14 cellular contexts compared by ENCODE assay signal in genomic region chr18:58222439-58223125, GRCh38.
DNase-seq lines count a peak whose midpoint lies in the region; ATAC-seq, FAIRE-seq and TF ChIP-seq lines count a peak whose summit lies in the region.
"Had no signal": no experiment of that assay in that cellular context is flagged by ENCODE, and none has a peak within 500 bp of the region (broad histone marks: within the 10 kb centered on the region; RNA-seq: fewer than 3 reads in every experiment).

No MANE protein-coding gene starts in this region.

- H3K14ac ChIP-seq in trophoblast cell (ENCODE audit: low read length): no peak overlapping the region

- no peak for TF ChIP-seq CTCF in esophagus squamous epithelium (IDR thresholded peaks at IDR 0.05)
- TF ChIP-seq CTCF in MM.1S (IDR thresholded peaks at IDR 0.05; ENCODE audit: low read length): no peak

- no peak overlapping the region for H3K18ac ChIP-seq in trophoblast cell (ENCODE audit: low read length)

- no peak overlapping the region for H2BK5ac ChIP-seq in trophoblast cell (ENCODE audit: low read depth, low read length, poor library complexity)

- no peak overlapping the region for H4K8ac ChIP-seq in trophoblast cell (ENCODE audit: low read depth, low read length)

- no peak overlapping the region for H2AK5ac ChIP-seq in trophoblast cell (ENCODE audit: low read length)

- H3K79me1 ChIP-seq in trophoblast cell (ENCODE audit: low read length): peaks cover 5% of the 10 kb centered on the region

- no peak overlapping the region for H3K23ac ChIP-seq in trophoblast cell (ENCODE audit: low read length)

- no peak for ATAC-seq in GM19328 (IDR thresholded peaks at IDR 0.05; ENCODE audit: unreplicated experiment)
- no peak for ATAC-seq in HG02973 (IDR thresholded peaks at IDR 0.05; ENCODE audit: unreplicated experiment)

- H3K4ac ChIP-seq in trophoblast cell (ENCODE audit: low read depth, low read length): no peak overlapping the region

- H3K4me3 ChIP-seq in esophagus squamous epithelium: peak overlapping the region in 3 of 4 donors; percentile 28 to 51 (median 35)
- H3K4me3 ChIP-seq in trophoblast cell (ENCODE audit: low read depth, low read length): no peak overlapping the region
- H3K4me3 ChIP-seq in MM.1S (ENCODE audit: low read length): no peak overlapping the region
- H3K4me3 ChIP-seq: HAP-1, right atrium auricular region had no signal

- 41 to 45% methylated on average over 3 of the region's 3 CpGs for WGBS in esophagus squamous epithelium, 2 donors
- WGBS in trophoblast cell (ENCODE audit: extremely low coverage, insufficient coverage, insufficient read length): no CpG with 5 or more reads among the region's 3 CpGs

- H3K27ac ChIP-seq in esophagus squamous epithelium (peak overlapping the region in 3 of 4 donors; percentile 67 to 84 (median 81)), trophoblast cell (ENCODE audit: low read depth, low read length) (no peak overlapping the region), MM.1S (ENCODE audit: low read length) (no peak overlapping the region)

- H3K4me2 ChIP-seq in trophoblast cell (ENCODE audit: low read length): peak overlapping the region; percentile 41
- H3K4me2 ChIP-seq in MM.1S (ENCODE audit: low read depth, low read length): no peak overlapping the region

- intact Hi-C loops in esophagus squamous epithelium (cut with DNase I): no loop called here

- TF ChIP-seq POLR2A in esophagus squamous epithelium (IDR thresholded peaks at IDR 0.05): no peak

- H4K91ac ChIP-seq in trophoblast cell (ENCODE audit: low read depth, low read length): no peak overlapping the region

- no peak overlapping the region for H2BK120ac ChIP-seq in trophoblast cell (ENCODE audit: insufficient read depth, low read length, poor library complexity)

- H3K9me3 ChIP-seq in esophagus squamous epithelium (no peaks in the 10 kb centered on the region), trophoblast cell (ENCODE audit: insufficient read depth, low read depth, low read length) (no peaks in the 10 kb centered on the region), MM.1S (replicated peaks; ENCODE audit: insufficient read depth, low read length) (no peaks in the 10 kb centered on the region)
- H3K9me3 ChIP-seq: HAP-1, right atrium auricular region had no signal

- DNase-seq in EL: peak; percentile 69
- peak; percentile 12 for DNase-seq in RPMI8226
- no peak for DNase-seq in esophagus squamous epithelium (lab: John Stamatoyannopoulos, UW)
- DNase-seq in trophoblast cell: no peak
- no peak for DNase-seq in RCC 7860 (ENCODE audit: low spot score)
- no peak for DNase-seq in MM.1S
- DNase-seq: activated CD8-positive, alpha-beta memory T cell treated with anti-CD3 and anti-CD28 coated beads, Interleukin-2, amount 50 U/mL, for 48 hours; NCI-H2171; stimulated activated CD8-positive, alpha-beta memory T cell treated with anti-CD3 and anti-CD28 coated beads, Interleukin-4, amount 100 ng/mL, for 48 hours; SW 1271 had no signal

- no peak for FAIRE-seq in RCC 7860 (lab: Jason Lieb, UNC)

- H3K9ac ChIP-seq in trophoblast cell (ENCODE audit: low read length) (no peak overlapping the region), MM.1S (ENCODE audit: low read length) (no peak overlapping the region)

- no peak overlapping the region for H4K12ac ChIP-seq in trophoblast cell (ENCODE audit: low read depth, low read length)

- no peak overlapping the region for H2BK12ac ChIP-seq in trophoblast cell (ENCODE audit: low read length)

- H3K4me1 ChIP-seq in esophagus squamous epithelium: peaks cover 4 to 42% (median 11%) of the 10 kb centered on the region in 3 donors
- H3K4me1 ChIP-seq in trophoblast cell (ENCODE audit: control insufficient read depth in 1 of 2, insufficient read depth in 2 of 2, low read length in 2 of 2): peaks cover 17 to 22% of the 10 kb centered on the region in 2 experiments
- H3K4me1 ChIP-seq in MM.1S (ENCODE audit: low read length): 0 out of 2 replicates have a peak, but pooled peaks cover 7% of the 10 kb centered on the region

- H3F3A ChIP-seq in MM.1S (ENCODE audit: insufficient read depth, low read length): no peaks in the 10 kb centered on the region

- H2AFZ ChIP-seq in trophoblast cell (ENCODE audit: insufficient read depth, low read length, poor library complexity) (no peak overlapping the region), MM.1S (ENCODE audit: low read length) (no peak overlapping the region)

- H3K27me3 ChIP-seq in esophagus squamous epithelium: no peaks in the 10 kb centered on the region
- H3K27me3 ChIP-seq in trophoblast cell (ENCODE audit: insufficient read depth, low read length): no peaks in the 10 kb centered on the region
- H3K27me3 ChIP-seq in MM.1S (replicated peaks; ENCODE audit: insufficient read depth, low read length): no peaks in the 10 kb centered on the region
- H3K27me3 ChIP-seq: right atrium auricular region had no signal

- peaks cover 4% of the 10 kb centered on the region for H3K79me2 ChIP-seq in trophoblast cell (ENCODE audit: control insufficient read depth, insufficient read depth, low read length, poor library complexity)
- no peaks in the 10 kb centered on the region for H3K79me2 ChIP-seq in MM.1S (ENCODE audit: low read length)

- no peaks in the 10 kb centered on the region for H3K9me2 ChIP-seq in MM.1S (replicated peaks; ENCODE audit: insufficient read depth, low read length)

- H4K20me1 ChIP-seq in MM.1S (ENCODE audit: insufficient read depth, low read length): no peaks in the 10 kb centered on the region

- no peaks in the 10 kb centered on the region for H3K36me3 ChIP-seq in esophagus squamous epithelium
- no peaks in the 10 kb centered on the region for H3K36me3 ChIP-seq in trophoblast cell (ENCODE audit: control insufficient read depth in 1 of 2, insufficient read depth in 2 of 2, low read length in 2 of 2)
- H3K36me3 ChIP-seq in MM.1S (replicated peaks; ENCODE audit: insufficient read depth, low read length): no peaks in the 10 kb centered on the region
- H3K36me3 ChIP-seq: HAP-1, right atrium auricular region had no signal

Comparison
In these comparisons a context has a peak if more than half of its experiments do, and no peak if none do; other contexts are left out.
1. DNase-seq: peak in EL (single experiment) and RPMI8226 (single experiment); none in esophagus squamous epithelium (single experiment), trophoblast cell (0 of 2), RCC 7860 (single experiment) and MM.1S (single experiment).
2. H3K27ac ChIP-seq: peak in esophagus squamous epithelium (3 of 4); none in trophoblast cell (single experiment) and MM.1S (single experiment).
3. H3K4me3 ChIP-seq: peak in esophagus squamous epithelium (3 of 4); none in trophoblast cell (single experiment) and MM.1S (single experiment).